32 cellular contexts compared by ENCODE assay signal in the genomic region with DNA sequence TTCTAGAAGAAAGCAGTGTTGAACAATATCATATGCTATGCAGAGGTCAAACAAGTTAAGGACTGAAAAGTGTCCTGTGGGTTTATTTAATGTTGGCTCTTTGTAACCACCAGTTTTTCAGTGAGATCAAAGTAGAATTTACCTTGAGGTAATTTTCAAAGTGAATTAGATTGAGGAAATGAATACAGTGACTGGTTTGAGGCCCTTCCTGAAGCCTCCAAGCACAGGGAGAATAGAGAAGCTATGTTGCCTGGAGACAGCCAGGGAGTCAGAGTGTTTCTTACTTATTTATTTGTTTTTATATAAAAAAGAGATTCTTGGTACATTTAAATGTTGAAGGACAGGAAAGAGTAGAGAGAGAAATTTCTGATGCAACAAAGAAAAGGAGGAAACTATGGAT.
"Had no signal": no experiment of that assay in that cellular context is flagged by ENCODE, and none has a peak within 500 bp of the region (broad histone marks: within the 10 kb centered on the region; RNA-seq: fewer than 3 reads in every experiment).

No MANE protein-coding gene starts in this region.

- H3K9me3 ChIP-seq: Peyer's patch, SJSA1 had no signal

- H3K27ac ChIP-seq: KMS-11, Peyer's patch, SJSA1, WERI-Rb-1 had no signal

- H3K9me3 Mint-ChIP-seq: activated naive CD8-positive, alpha-beta T cell treated with anti-CD3 and anti-CD28 coated beads, Interleukin-2, amount 50 U/mL, for 24 hours had no signal

- H3K27ac Mint-ChIP-seq: activated CD4-positive, alpha-beta memory T cell treated with anti-CD3 and anti-CD28 coated beads, Interleukin-2, amount 10 ng/mL, durations not matched to agents 7 days and 5 days; activated CD8-positive, alpha-beta memory T cell treated with anti-CD3 and anti-CD28 coated beads, Interleukin-2, amount 10 ng/mL, durations not matched to agents 7 days and 5 days; activated naive CD4-positive, alpha-beta T cell treated with anti-CD3 and anti-CD28 coated beads, Interleukin-2, amount 10 ng/mL, durations not matched to agents 7 days and 5 days; activated naive CD8-positive, alpha-beta T cell; activated naive CD8-positive, alpha-beta T cell treated with anti-CD3 and anti-CD28 coated beads, Interleukin-2, amount 50 U/mL, for 24 hours had no signal

- H3K4me3 ChIP-seq: Peyer's patch, SJSA1 had no signal

- H3K4me3 Mint-ChIP-seq: activated CD4-positive, alpha-beta memory T cell treated with anti-CD3 and anti-CD28 coated beads, Interleukin-2, amount 10 ng/mL, durations not matched to agents 7 days and 5 days; activated CD8-positive, alpha-beta memory T cell treated with anti-CD3 and anti-CD28 coated beads, Interleukin-2, amount 10 ng/mL, durations not matched to agents 7 days and 5 days; activated naive CD4-positive, alpha-beta T cell treated with anti-CD3 and anti-CD28 coated beads, Interleukin-2, amount 10 ng/mL, durations not matched to agents 7 days and 5 days; activated naive CD8-positive, alpha-beta T cell; activated naive CD8-positive, alpha-beta T cell treated with anti-CD3 and anti-CD28 coated beads, Interleukin-2, amount 50 U/mL, for 24 hours; brain had no signal

- H3K27me3 Mint-ChIP-seq: activated CD4-positive, alpha-beta memory T cell treated with anti-CD3 and anti-CD28 coated beads, Interleukin-2, amount 10 ng/mL, durations not matched to agents 7 days and 5 days; activated CD8-positive, alpha-beta memory T cell treated with anti-CD3 and anti-CD28 coated beads, Interleukin-2, amount 10 ng/mL, durations not matched to agents 7 days and 5 days; activated naive CD4-positive, alpha-beta T cell treated with anti-CD3 and anti-CD28 coated beads, Interleukin-2, amount 10 ng/mL, durations not matched to agents 7 days and 5 days; activated naive CD8-positive, alpha-beta T cell; activated naive CD8-positive, alpha-beta T cell treated with anti-CD3 and anti-CD28 coated beads, Interleukin-2, amount 50 U/mL, for 24 hours; brain had no signal

- H3K27me3 ChIP-seq: Peyer's patch, SJSA1 had no signal

- H3K9ac ChIP-seq: KMS-11 had no signal

- H3K4me1 ChIP-seq: Peyer's patch, SJSA1 had no signal

- DNase-seq: activated CD4-positive, alpha-beta memory T cell treated with anti-CD3 and anti-CD28 coated beads, Interleukin-2, amount 10 ng/mL, durations not matched to agents 7 days and 5 days; activated CD4-positive, alpha-beta T cell treated with anti-CD3 and anti-CD28 coated beads for 1 hour; activated CD4-positive, alpha-beta T cell treated with anti-CD3 and anti-CD28 coated beads for 48 hours; activated CD4-positive, CD25-positive, alpha-beta regulatory T cell; activated CD8-positive, alpha-beta memory T cell treated with anti-CD3 and anti-CD28 coated beads for 24 hours; activated CD8-positive, alpha-beta memory T cell treated with anti-CD3 and anti-CD28 coated beads, Interleukin-2, amount 10 ng/mL, durations not matched to agents 7 days and 5 days; activated CD8-positive, alpha-beta memory T cell treated with anti-CD3 and anti-CD28 coated beads, Interleukin-2, amount 50 U/mL, for 48 hours; activated effector memory CD4-positive, alpha-beta T cell treated with Interleukin-2 at 50 U/mL for 16 hours; activated naive CD4-positive, alpha-beta T cell treated with anti-CD3 and anti-CD28 coated beads, Interleukin-2, amount 10 ng/mL, durations not matched to agents 7 days and 5 days; activated naive CD8-positive, alpha-beta T cell treated with anti-CD3 and anti-CD28 coated beads, Interleukin-2, amount 50 U/mL, for 24 hours; activated T-cell treated with anti-CD3 and anti-CD28 coated beads, Interleukin-2, amount 50 U/mL, for 48 hours; anterior cingulate cortex; caudate nucleus; NCI-H1105 treated with DMSO at 0.1 percent for 48 hours; NCI-H1436; NCI-H1694 treated with DMSO at 0.1 percent for 48 hours; NCI-H2029; NCI-H345; NCI-H524 treated with DMSO at 0.1 percent for 48 hours; PC-3; Peyer's patch; RPMI8226; SHP77 treated with DMSO at 0.1 percent for 48 hours; SW 1271; T-helper 1 cell; T-helper 2 cell; T-helper 9 cell; WERI-Rb-1 had no signal

- H3K36me3 Mint-ChIP-seq: activated CD8-positive, alpha-beta memory T cell treated with anti-CD3 and anti-CD28 coated beads, Interleukin-2, amount 10 ng/mL, durations not matched to agents 7 days and 5 days; activated naive CD4-positive, alpha-beta T cell treated with anti-CD3 and anti-CD28 coated beads, Interleukin-2, amount 10 ng/mL, durations not matched to agents 7 days and 5 days; activated naive CD8-positive, alpha-beta T cell; brain had no signal

- H3K36me3 ChIP-seq: Peyer's patch, SJSA1, WERI-Rb-1 had no signal

- H3K4me1 Mint-ChIP-seq: activated CD4-positive, alpha-beta memory T cell treated with anti-CD3 and anti-CD28 coated beads, Interleukin-2, amount 10 ng/mL, durations not matched to agents 7 days and 5 days; activated CD8-positive, alpha-beta memory T cell treated with anti-CD3 and anti-CD28 coated beads, Interleukin-2, amount 10 ng/mL, durations not matched to agents 7 days and 5 days; activated naive CD4-positive, alpha-beta T cell treated with anti-CD3 and anti-CD28 coated beads, Interleukin-2, amount 10 ng/mL, durations not matched to agents 7 days and 5 days; activated naive CD8-positive, alpha-beta T cell treated with anti-CD3 and anti-CD28 coated beads, Interleukin-2, amount 50 U/mL, for 24 hours had no signal
